ENCODE assay signal across 1 cellular context in genomic region chr5:175575301-175575700, GRCh38.
TF ChIP-seq lines count a peak whose summit lies in the region.

No MANE protein-coding gene starts in this region.

TF ChIP-seq in H1, 55 proteins besides CTCF, POLR2A, EP300 and RAD21 (continued from another document):
- TF ChIP-seq, protein P1, sequence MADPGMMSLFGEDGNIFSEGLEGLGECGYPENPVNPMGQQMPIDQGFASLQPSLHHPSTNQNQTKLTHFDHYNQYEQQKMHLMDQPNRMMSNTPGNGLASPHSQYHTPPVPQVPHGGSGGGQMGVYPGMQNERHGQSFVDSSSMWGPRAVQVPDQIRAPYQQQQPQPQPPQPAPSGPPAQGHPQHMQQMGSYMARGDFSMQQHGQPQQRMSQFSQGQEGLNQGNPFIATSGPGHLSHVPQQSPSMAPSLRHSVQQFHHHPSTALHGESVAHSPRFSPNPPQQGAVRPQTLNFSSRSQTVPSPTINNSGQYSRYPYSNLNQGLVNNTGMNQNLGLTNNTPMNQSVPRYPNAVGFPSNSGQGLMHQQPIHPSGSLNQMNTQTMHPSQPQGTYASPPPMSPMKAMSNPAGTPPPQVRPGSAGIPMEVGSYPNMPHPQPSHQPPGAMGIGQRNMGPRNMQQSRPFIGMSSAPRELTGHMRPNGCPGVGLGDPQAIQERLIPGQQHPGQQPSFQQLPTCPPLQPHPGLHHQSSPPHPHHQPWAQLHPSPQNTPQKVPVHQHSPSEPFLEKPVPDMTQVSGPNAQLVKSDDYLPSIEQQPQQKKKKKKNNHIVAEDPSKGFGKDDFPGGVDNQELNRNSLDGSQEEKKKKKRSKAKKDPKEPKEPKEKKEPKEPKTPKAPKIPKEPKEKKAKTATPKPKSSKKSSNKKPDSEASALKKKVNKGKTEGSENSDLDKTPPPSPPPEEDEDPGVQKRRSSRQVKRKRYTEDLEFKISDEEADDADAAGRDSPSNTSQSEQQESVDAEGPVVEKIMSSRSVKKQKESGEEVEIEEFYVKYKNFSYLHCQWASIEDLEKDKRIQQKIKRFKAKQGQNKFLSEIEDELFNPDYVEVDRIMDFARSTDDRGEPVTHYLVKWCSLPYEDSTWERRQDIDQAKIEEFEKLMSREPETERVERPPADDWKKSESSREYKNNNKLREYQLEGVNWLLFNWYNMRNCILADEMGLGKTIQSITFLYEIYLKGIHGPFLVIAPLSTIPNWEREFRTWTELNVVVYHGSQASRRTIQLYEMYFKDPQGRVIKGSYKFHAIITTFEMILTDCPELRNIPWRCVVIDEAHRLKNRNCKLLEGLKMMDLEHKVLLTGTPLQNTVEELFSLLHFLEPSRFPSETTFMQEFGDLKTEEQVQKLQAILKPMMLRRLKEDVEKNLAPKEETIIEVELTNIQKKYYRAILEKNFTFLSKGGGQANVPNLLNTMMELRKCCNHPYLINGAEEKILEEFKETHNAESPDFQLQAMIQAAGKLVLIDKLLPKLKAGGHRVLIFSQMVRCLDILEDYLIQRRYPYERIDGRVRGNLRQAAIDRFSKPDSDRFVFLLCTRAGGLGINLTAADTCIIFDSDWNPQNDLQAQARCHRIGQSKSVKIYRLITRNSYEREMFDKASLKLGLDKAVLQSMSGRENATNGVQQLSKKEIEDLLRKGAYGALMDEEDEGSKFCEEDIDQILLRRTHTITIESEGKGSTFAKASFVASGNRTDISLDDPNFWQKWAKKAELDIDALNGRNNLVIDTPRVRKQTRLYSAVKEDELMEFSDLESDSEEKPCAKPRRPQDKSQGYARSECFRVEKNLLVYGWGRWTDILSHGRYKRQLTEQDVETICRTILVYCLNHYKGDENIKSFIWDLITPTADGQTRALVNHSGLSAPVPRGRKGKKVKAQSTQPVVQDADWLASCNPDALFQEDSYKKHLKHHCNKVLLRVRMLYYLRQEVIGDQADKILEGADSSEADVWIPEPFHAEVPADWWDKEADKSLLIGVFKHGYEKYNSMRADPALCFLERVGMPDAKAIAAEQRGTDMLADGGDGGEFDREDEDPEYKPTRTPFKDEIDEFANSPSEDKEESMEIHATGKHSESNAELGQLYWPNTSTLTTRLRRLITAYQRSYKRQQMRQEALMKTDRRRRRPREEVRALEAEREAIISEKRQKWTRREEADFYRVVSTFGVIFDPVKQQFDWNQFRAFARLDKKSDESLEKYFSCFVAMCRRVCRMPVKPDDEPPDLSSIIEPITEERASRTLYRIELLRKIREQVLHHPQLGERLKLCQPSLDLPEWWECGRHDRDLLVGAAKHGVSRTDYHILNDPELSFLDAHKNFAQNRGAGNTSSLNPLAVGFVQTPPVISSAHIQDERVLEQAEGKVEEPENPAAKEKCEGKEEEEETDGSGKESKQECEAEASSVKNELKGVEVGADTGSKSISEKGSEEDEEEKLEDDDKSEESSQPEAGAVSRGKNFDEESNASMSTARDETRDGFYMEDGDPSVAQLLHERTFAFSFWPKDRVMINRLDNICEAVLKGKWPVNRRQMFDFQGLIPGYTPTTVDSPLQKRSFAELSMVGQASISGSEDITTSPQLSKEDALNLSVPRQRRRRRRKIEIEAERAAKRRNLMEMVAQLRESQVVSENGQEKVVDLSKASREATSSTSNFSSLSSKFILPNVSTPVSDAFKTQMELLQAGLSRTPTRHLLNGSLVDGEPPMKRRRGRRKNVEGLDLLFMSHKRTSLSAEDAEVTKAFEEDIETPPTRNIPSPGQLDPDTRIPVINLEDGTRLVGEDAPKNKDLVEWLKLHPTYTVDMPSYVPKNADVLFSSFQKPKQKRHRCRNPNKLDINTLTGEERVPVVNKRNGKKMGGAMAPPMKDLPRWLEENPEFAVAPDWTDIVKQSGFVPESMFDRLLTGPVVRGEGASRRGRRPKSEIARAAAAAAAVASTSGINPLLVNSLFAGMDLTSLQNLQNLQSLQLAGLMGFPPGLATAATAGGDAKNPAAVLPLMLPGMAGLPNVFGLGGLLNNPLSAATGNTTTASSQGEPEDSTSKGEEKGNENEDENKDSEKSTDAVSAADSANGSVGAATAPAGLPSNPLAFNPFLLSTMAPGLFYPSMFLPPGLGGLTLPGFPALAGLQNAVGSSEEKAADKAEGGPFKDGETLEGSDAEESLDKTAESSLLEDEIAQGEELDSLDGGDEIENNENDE (IDR thresholded peaks at IDR 0.05; ENCODE audit: insufficient replicate concordance, low read length) = no peak
- no peak for TF ChIP-seq USF2 (IDR thresholded peaks at IDR 0.05; ENCODE audit: low read length)
- no peak for TF ChIP-seq CBX5 (IDR thresholded peaks at IDR 0.05; ENCODE audit: low read depth, low read length)
- TF ChIP-seq BCL11A (IDR thresholded peaks at IDR 0.05; ENCODE audit: low read depth in 2 of 2, low read length in 2 of 2) = no peak
- no peak for TF ChIP-seq SIX5 (IDR thresholded peaks at IDR 0.05; ENCODE audit: low read depth, low read length)
